8 cellular contexts compared by ENCODE assay signal in the genomic region with DNA sequence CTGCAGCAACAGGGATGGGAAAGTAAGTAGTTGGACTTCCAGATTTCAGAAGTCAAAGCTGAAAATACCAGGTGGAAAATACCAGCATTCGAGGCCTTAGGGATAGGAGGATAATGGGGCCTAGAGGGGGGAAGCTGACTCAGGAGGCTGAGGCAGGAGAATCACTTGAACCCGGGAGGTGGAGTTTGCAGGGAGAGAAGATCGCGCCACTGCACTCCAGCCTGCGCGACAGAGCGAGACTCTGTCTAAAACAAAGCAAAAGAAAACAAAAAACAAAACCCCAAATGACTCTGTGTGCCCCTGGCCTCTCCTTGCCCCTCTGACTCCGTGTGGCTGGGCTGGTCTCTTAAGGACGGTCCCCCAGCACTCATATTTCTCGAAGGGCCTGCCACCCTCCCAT. TPM values are rescaled to one million over a fixed set of nuclear protein-coding genes. Genes with fewer than 3 reads are reported as not detected.
DNase-seq lines count a peak whose midpoint lies in the region; ATAC-seq and TF ChIP-seq lines count a peak whose summit lies in the region.

No MANE protein-coding gene starts in this region.

- DNase-seq in T-helper 1 cell (no peak), left lung (no peak), cerebellar nuclear complex (lab: John Stamatoyannopoulos, UW) (no peak), GM19238 (ENCODE audit: insufficient read length, low spot score) (no peak)
- DNase-seq in activated naive CD8-positive, alpha-beta T cell treated with anti-CD3 and anti-CD28 coated beads, Interleukin-2, amount 10 ng/mL, durations not matched to agents 7 days and 5 days, result peak; percentile 13
- no peak for DNase-seq in stimulated activated CD4-positive, alpha-beta T cell treated with anti-CD3 and anti-CD28 coated beads, Interleukin-12 subunit alpha, Interleukin-12 subunit beta, amount 100 ng/mL, for 4 hours

- H3K36me3 ChIP-seq in left lung (no peaks in the 10 kb centered on the region), stomach smooth muscle (ENCODE audit: control insufficient read depth in 2 of 2, insufficient read depth in 2 of 2, low read length in 2 of 2) (no peaks in the 10 kb centered on the region)

- H3K9me3 ChIP-seq in left lung, result no peaks in the 10 kb centered on the region
- no peaks in the 10 kb centered on the region for H3K9me3 ChIP-seq in stomach smooth muscle (ENCODE audit: control insufficient read depth in 2 of 2, low read length in 2 of 2)

- ATAC-seq in activated naive CD8-positive, alpha-beta T cell treated with anti-CD3 and anti-CD28 coated beads, Interleukin-2, amount 10 ng/mL, durations not matched to agents 7 days and 5 days (ENCODE audit: low read depth), result no peak
- no peak for ATAC-seq in left lung

- H3K27me3 ChIP-seq in left lung (peaks cover 0 to 29% of the 10 kb centered on the region in 2 donors), stomach smooth muscle (ENCODE audit: control insufficient read depth in 1 of 2, insufficient read depth in 2 of 2, low read length in 2 of 2) (peaks cover 9 to 16% of the 10 kb centered on the region in 2 donors)

- H3K9ac ChIP-seq in stomach smooth muscle (ENCODE audit: low read length in 2 of 2), result peak overlapping the region in 1 of 2 donors; percentile 28

- H3K4me1 ChIP-seq in left lung (peaks cover 10 to 28% of the 10 kb centered on the region in 2 donors), stomach smooth muscle (ENCODE audit: control insufficient read depth, insufficient read depth, low read length) (peaks cover 24% of the 10 kb centered on the region)

- POLR2A ChIA-PET in activated naive CD8-positive, alpha-beta T cell treated with anti-CD3 and anti-CD28 coated beads, Interleukin-2, amount 10 ng/mL, durations not matched to agents 7 days and 5 days (lab: Charles Lee), result interaction anchor here (1.0 to 1.8 kb wide), 4 partner anchors 8 to 152 kb away, joined by 3 to 7 read pairs (median 4); a partner anchor contains a TSS

- intact Hi-C loops in left lung (cut with DNase I), result no loop called here

- TF ChIP-seq CTCF in left lung (IDR thresholded peaks at IDR 0.05), result no peak

- H3K4me3 ChIP-seq in left lung, result peak overlapping the region; percentile 35 to 39
- peak overlapping the region; percentile 59 to 74 for H3K4me3 ChIP-seq in stomach smooth muscle (ENCODE audit: low read length in 2 of 2)

- peaks cover 67% of the 10 kb centered on the region for H3K36me3 Mint-ChIP-seq in T-helper 1 cell treated with Interleukin-12 subunit alpha and Interleukin-12 subunit beta and Interleukin-4 antibody, amounts not matched to agents 30 μg/mL and 1 μg/mL, for 36 hours (ENCODE audit: low read depth)
- H3K36me3 Mint-ChIP-seq in activated naive CD8-positive, alpha-beta T cell treated with anti-CD3 and anti-CD28 coated beads, Interleukin-2, amount 10 ng/mL, durations not matched to agents 7 days and 5 days, result peaks cover 44% of the 10 kb centered on the region

- no peaks in the 10 kb centered on the region for H3K27me3 Mint-ChIP-seq in T-helper 1 cell treated with Interleukin-12 subunit alpha and Interleukin-12 subunit beta and Interleukin-4 antibody, amounts not matched to agents 30 μg/mL and 1 μg/mL, for 36 hours (ENCODE audit: low read depth)
- no peaks in the 10 kb centered on the region for H3K27me3 Mint-ChIP-seq in activated naive CD8-positive, alpha-beta T cell treated with anti-CD3 and anti-CD28 coated beads, Interleukin-2, amount 10 ng/mL, durations not matched to agents 7 days and 5 days

- H3K9me3 Mint-ChIP-seq in T-helper 1 cell treated with Interleukin-12 subunit alpha and Interleukin-12 subunit beta and Interleukin-4 antibody, amounts not matched to agents 30 μg/mL and 1 μg/mL, for 36 hours, result no peaks in the 10 kb centered on the region
- H3K9me3 Mint-ChIP-seq in activated naive CD8-positive, alpha-beta T cell treated with anti-CD3 and anti-CD28 coated beads, Interleukin-2, amount 10 ng/mL, durations not matched to agents 7 days and 5 days, result no peaks in the 10 kb centered on the region

- no peak overlapping the region for H3K27ac ChIP-seq in left lung
- no peak overlapping the region for H3K27ac ChIP-seq in stomach smooth muscle (ENCODE audit: low read length)

- H3K4me3 Mint-ChIP-seq in T-helper 1 cell treated with Interleukin-12 subunit alpha and Interleukin-12 subunit beta and Interleukin-4 antibody, amounts not matched to agents 30 μg/mL and 1 μg/mL, for 36 hours, result peak overlapping the region; percentile 89
- H3K4me3 Mint-ChIP-seq in activated naive CD8-positive, alpha-beta T cell treated with anti-CD3 and anti-CD28 coated beads, Interleukin-2, amount 10 ng/mL, durations not matched to agents 7 days and 5 days, result peak overlapping the region; percentile 90

- H3K4me1 Mint-ChIP-seq in T-helper 1 cell treated with Interleukin-12 subunit alpha and Interleukin-12 subunit beta and Interleukin-4 antibody, amounts not matched to agents 30 μg/mL and 1 μg/mL, for 36 hours (ENCODE audit: low read depth), result peaks cover 62% of the 10 kb centered on the region
- H3K4me1 Mint-ChIP-seq in activated naive CD8-positive, alpha-beta T cell treated with anti-CD3 and anti-CD28 coated beads, Interleukin-2, amount 10 ng/mL, durations not matched to agents 7 days and 5 days, result peaks cover 59% of the 10 kb centered on the region

- H3K27ac Mint-ChIP-seq in T-helper 1 cell treated with Interleukin-12 subunit alpha and Interleukin-12 subunit beta and Interleukin-4 antibody, amounts not matched to agents 30 μg/mL and 1 μg/mL, for 36 hours, result peak overlapping the region; percentile 100
- peak overlapping the region; percentile 75 for H3K27ac Mint-ChIP-seq in activated naive CD8-positive, alpha-beta T cell treated with anti-CD3 and anti-CD28 coated beads, Interleukin-2, amount 10 ng/mL, durations not matched to agents 7 days and 5 days

RNA-seq across cellular contexts. Expression of a gene that starts 3.4 kb away (rescaled TPM):
- 10 to 100 TPM; 86.0 to 89.2 TPM for total RNA-seq in activated naive CD8-positive, alpha-beta T cell treated with anti-CD3 and anti-CD28 coated beads, Interleukin-2, amount 10 ng/mL, durations not matched to agents 7 days and 5 days
- total RNA-seq in left lung, result 1 to 10 TPM; 1.7 to 4.4 TPM

RNA-seq across cellular contexts. Expression of a gene that starts 45.6 kb away (rescaled TPM):
- under 1 TPM; 0.47 to 0.48 TPM for total RNA-seq in activated naive CD8-positive, alpha-beta T cell treated with anti-CD3 and anti-CD28 coated beads, Interleukin-2, amount 10 ng/mL, durations not matched to agents 7 days and 5 days
- total RNA-seq in left lung, result not detected

RNA-seq across cellular contexts. Expression of a gene that starts 46.0 kb away (rescaled TPM):
- 10 to 100 TPM; 65.7 to 76.0 TPM for total RNA-seq in activated naive CD8-positive, alpha-beta T cell treated with anti-CD3 and anti-CD28 coated beads, Interleukin-2, amount 10 ng/mL, durations not matched to agents 7 days and 5 days
- 10 to 100 TPM; 40.7 to 56.2 TPM for total RNA-seq in left lung

RNA-seq across cellular contexts. Expression of a gene that starts 47.4 kb away (rescaled TPM):
- 10 to 100 TPM; 13.7 to 13.9 TPM for total RNA-seq in activated naive CD8-positive, alpha-beta T cell treated with anti-CD3 and anti-CD28 coated beads, Interleukin-2, amount 10 ng/mL, durations not matched to agents 7 days and 5 days
- under 1 TPM; 0.47 to 0.97 TPM for total RNA-seq in left lung

Comparison
In these comparisons a context has a peak if more than half of its experiments do, and no peak if none do; other contexts are left out.
1. RNA of a gene that starts 3.4 kb away (total RNA-seq): 86.0 to 89.2 TPM in activated naive CD8-positive, alpha-beta T cell treated with anti-CD3 and anti-CD28 coated beads, Interleukin-2, amount 10 ng/mL, durations not matched to agents 7 days and 5 days; 1.7 to 4.4 TPM in left lung; every median in the first group is over 10 times any median in the second.